17 cellular contexts compared by ENCODE assay signal in genomic region chr5:102581011-102581410, GRCh38.
"Had no signal": no experiment of that assay in that cellular context is flagged by ENCODE, and none has a peak within 500 bp of the region (broad histone marks: within the 10 kb centered on the region; RNA-seq: fewer than 3 reads in every experiment).

No MANE protein-coding gene starts in this region.

- H3K27ac ChIP-seq: coronary artery, hepatocyte, thyroid gland, upper lobe of right lung, vagina had no signal

- H3K27me3 ChIP-seq: hepatocyte, thyroid gland, upper lobe of right lung, vagina had no signal

- H3K36me3 Mint-ChIP-seq: natural killer cell had no signal

- H3K79me2 ChIP-seq: hepatocyte had no signal

- ATAC-seq: left colon, natural killer cell, right cardiac atrium, upper lobe of right lung had no signal

- H3K4me3 Mint-ChIP-seq: endodermal cell, natural killer cell, neural crest cell had no signal

- H3K4me3 ChIP-seq: coronary artery, hepatocyte, smooth muscle cell, thyroid gland, upper lobe of right lung, vagina had no signal

- H3K4me1 ChIP-seq: thyroid gland, upper lobe of right lung, vagina had no signal

- H3K9me3 Mint-ChIP-seq: endodermal cell, natural killer cell, neural crest cell had no signal

- H3K27ac Mint-ChIP-seq: endodermal cell, natural killer cell had no signal

- H3K4me2 ChIP-seq: hepatocyte, smooth muscle cell had no signal

- H2AFZ ChIP-seq: hepatocyte had no signal

- H3K9me3 ChIP-seq: thyroid gland, upper lobe of right lung, vagina had no signal

- H3K36me3 ChIP-seq: thyroid gland, upper lobe of right lung, vagina had no signal

- DNase-seq: effector CD4-positive, alpha-beta T cell; endodermal cell; foreskin melanocyte; head of caudate nucleus; kidney; left colon; natural killer cell; right cardiac atrium; stimulated activated CD4-positive, alpha-beta T cell treated with anti-CD3 and anti-CD28 coated beads, Interleukin-2, amount 100 ng/mL, for 48 hours; stimulated activated naive CD4-positive, alpha-beta T cell treated with Interleukin-2 at 50 U/mL for 16 hours; thyroid gland; upper lobe of right lung had no signal
